ENCODE assay signal across 30 cellular contexts in genomic region chr10:102424916-102425315, GRCh38. TPM values are rescaled to one million over a fixed set of nuclear protein-coding genes. Genes with fewer than 3 reads are reported as not detected.
"Had no signal": no experiment of that assay in that cellular context is flagged by ENCODE, and none has a peak within 500 bp of the region (broad histone marks: within the 10 kb centered on the region; RNA-seq: fewer than 3 reads in every experiment).

No MANE protein-coding gene starts in this region.

- H3K36me3 ChIP-seq: gastrocnemius medialis, ovary, uterus had no signal

- H3K4me3 ChIP-seq: dorsolateral prefrontal cortex, gastrocnemius medialis, lung, mucosa of descending colon, ovary, psoas muscle, sigmoid colon, spleen, thoracic aorta, upper lobe of right lung, uterus had no signal

- H3K9me3 ChIP-seq: gastrocnemius medialis, mucosa of descending colon, ovary, psoas muscle, sigmoid colon, spleen, thoracic aorta, tibial nerve, upper lobe of right lung, uterus had no signal

- FAIRE-seq: colon, keratinocyte had no signal

- DNase-seq: dorsolateral prefrontal cortex; effector CD4-positive, alpha-beta T cell; foreskin fibroblast; gastrocnemius medialis; head of caudate nucleus; mesenchymal stem cell; mucosa of descending colon; naive B cell; nephron progenitor cell; occipital lobe; posterior cingulate gyrus; psoas muscle; right cardiac atrium; sigmoid colon; spleen; stimulated activated CD4-positive, alpha-beta T cell treated with anti-CD3 and anti-CD28 coated beads, Interleukin-4, amount 100 ng/mL, for 4 hours; stimulated activated naive B cell treated with anti-CD40 and anti-IgM and Interleukin-4, amounts not matched to agents 10 μg/mL and 1 μg/mL and 100 μg/mL, for 72 hours; upper lobe of right lung; uterus had no signal

- H3K27ac ChIP-seq: epithelial cell of prostate, gastrocnemius medialis, ovary, psoas muscle, sigmoid colon, spleen, thoracic aorta, upper lobe of right lung, uterus had no signal

RNA-seq across cellular contexts. Expression of gene C10orf95, which starts 26.4 kb away (rescaled TPM):
- total RNA-seq: gastrocnemius medialis, glomerular endothelial cell, left lobe of liver, mesothelial cell of epicardium, occipital lobe, psoas muscle, right cardiac atrium, skeletal muscle tissue, thoracic aorta had no signal
